ENCODE assay signal across 8 cellular contexts in the genomic region with DNA sequence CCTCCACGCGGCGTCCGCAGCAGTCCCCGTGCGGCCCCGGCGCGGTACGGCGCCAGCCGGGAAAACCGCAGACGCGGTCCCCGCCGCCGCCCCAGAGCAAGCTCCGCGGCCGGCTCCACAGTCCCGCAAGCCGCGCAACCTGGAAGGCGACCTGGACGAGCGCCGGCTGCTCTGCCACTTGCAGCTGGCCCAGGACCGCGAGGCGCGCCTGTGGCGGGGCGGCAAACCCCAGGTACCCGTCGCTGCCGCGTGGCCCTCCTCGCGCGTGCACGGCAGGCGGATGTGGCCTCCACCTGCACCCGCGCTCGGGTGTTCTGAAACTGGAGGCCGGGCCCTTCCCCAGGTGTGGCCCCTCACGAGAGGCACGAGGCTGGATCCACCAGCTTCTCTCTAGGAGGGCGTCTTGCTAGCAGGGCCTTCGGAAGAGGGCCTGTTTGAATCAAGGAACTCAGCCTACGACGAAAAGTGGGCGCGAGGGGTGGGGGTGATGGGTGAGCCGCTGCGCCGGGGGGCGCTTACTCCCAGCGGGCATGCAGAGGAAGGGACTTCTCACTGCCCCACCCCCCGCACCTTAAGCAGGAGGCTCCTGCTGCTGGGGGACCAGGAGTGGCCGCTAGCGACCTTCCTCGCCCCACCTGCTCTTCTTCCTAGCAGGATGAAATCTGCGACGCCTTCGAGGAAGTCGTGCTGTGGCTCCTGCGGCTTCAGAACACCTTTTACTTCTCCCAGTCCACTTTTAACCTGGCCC. TPM values are rescaled to one million over a fixed set of nuclear protein-coding genes. Genes with fewer than 3 reads are reported as not detected.
DNase-seq lines count a peak whose midpoint lies in the region; ATAC-seq lines count a peak whose summit lies in the region.

No MANE protein-coding gene starts in this region.

- peak; percentile 60 for DNase-seq in activated CD8-positive, alpha-beta memory T cell treated with anti-CD3 and anti-CD28 coated beads, Interleukin-2, amount 50 U/mL, for 4 hours
- DNase-seq in left cardiac atrium (no peak), HPDE6-E6E7 (ENCODE audit: extremely low spot score) (no peak), SHP77 (lab: John Stamatoyannopoulos, UW) (no peak)
- peak; percentile 36 for DNase-seq in stimulated activated CD4-positive, alpha-beta T cell treated with anti-CD3 and anti-CD28 coated beads, Interleukin-2, amount 100 ng/mL, for 4 hours (ENCODE audit: low read depth)

- ATAC-seq in GM21515 (IDR thresholded peaks at IDR 0.05; ENCODE audit: unreplicated experiment) (peak; percentile 23), left cardiac atrium (peak; percentile 23 to 38), GM21526 (IDR thresholded peaks at IDR 0.05; ENCODE audit: low FRiP score, unreplicated experiment) (no peak), HG02798 (IDR thresholded peaks at IDR 0.05; ENCODE audit: poor library complexity, unreplicated experiment) (no peak)

- intact Hi-C loops in left cardiac atrium (cut with DNase I): no loop called here

RNA-seq across cellular contexts. Expression of a gene that starts 0.6 kb away (rescaled TPM):
- total RNA-seq in left cardiac atrium: not detected

RNA-seq across cellular contexts. Expression of a gene that starts 10.5 kb away (rescaled TPM):
- 1 to 10 TPM; 6.4 to 8.0 TPM for total RNA-seq in left cardiac atrium

RNA-seq across cellular contexts. Expression of a gene that starts 29.2 kb away (rescaled TPM):
- 10 to 100 TPM; 29.4 to 31.3 TPM for total RNA-seq in left cardiac atrium

Comparison
In these comparisons a context has a peak if more than half of its experiments do, and no peak if none do; other contexts are left out.
1. ATAC-seq: peak in GM21515 (single experiment) and left cardiac atrium (2 of 2); none in GM21526 (single experiment) and HG02798 (single experiment).
2. DNase-seq: peak in activated CD8-positive, alpha-beta memory T cell treated with anti-CD3 and anti-CD28 coated beads, Interleukin-2, amount 50 U/mL, for 4 hours (single experiment) and stimulated activated CD4-positive, alpha-beta T cell treated with anti-CD3 and anti-CD28 coated beads, Interleukin-2, amount 100 ng/mL, for 4 hours (single experiment); none in left cardiac atrium (single experiment), HPDE6-E6E7 (single experiment) and SHP77 (0 of 2).